In the genomic region with DNA sequence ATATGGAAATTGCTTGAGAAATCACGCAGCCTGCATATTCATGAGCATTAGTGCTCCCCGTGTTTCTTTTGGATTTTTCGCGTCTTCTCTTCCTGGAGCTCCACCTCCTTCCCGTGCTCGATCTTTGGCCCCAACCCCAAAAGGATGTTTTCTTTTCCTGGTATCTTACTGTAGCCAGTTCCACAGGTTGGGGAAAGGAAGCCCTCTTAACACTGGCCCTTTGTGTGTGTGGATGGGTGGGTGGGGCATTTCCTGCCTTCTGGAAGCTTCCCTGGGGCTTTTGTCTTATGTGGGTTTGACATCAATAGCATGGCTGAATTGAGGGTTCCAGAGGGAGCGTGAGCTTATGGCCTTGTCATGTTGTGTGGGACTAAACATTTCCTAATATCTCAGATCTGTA, we compare ENCODE assay signal across 16 cellular contexts. TPM values are rescaled to one million over a fixed set of nuclear protein-coding genes. Genes with fewer than 3 reads are reported as not detected.
A peak's percentile ranks its signal among the peaks of the same experiment; 100 is the strongest.
DNase-seq lines count a peak whose midpoint lies in the region; ATAC-seq, FAIRE-seq and TF ChIP-seq lines count a peak whose summit lies in the region.
"Had no signal": no experiment of that assay in that cellular context is flagged by ENCODE, and none has a peak within 500 bp of the region (broad histone marks: within the 10 kb centered on the region; RNA-seq: fewer than 3 reads in every experiment).

No MANE protein-coding gene starts in this region.

- no peaks in the 10 kb centered on the region; the same call in 1 of the 2 replicates for H4K20me1 ChIP-seq in GM23338 (replicated peaks; ENCODE audit: insufficient read depth)

- H3K27ac ChIP-seq in GM23338 (ENCODE audit: low read depth) (peak overlapping the region; percentile 40), caudate nucleus (ENCODE audit: low read depth, low read length) (peak overlapping the region; percentile 37), right cardiac atrium (ENCODE audit: low read length) (peak overlapping the region; percentile 70), sigmoid colon (peak overlapping the region in 3 of 4 donors; percentile 12 to 44 (median 16))

- H3K9me3 Mint-ChIP-seq in GM23338, result no peaks in the 10 kb centered on the region
- H3K9me3 Mint-ChIP-seq: natural killer cell treated with Interleukin-12 subunit alpha and Interleukin-12 subunit beta and Interleukin-15 and Interleukin-18, amount 100 ng/mL, for 72 hours; stimulated activated naive CD8-positive, alpha-beta T cell treated with anti-CD3 and anti-CD28 coated beads, Interleukin-15, Interleukin-2, amounts not matched to agents 100 ng/mL and 50 ng/mL, for 24 hours had no signal

- TF ChIP-seq CTCF in GM23338 (conservative IDR thresholded peaks at IDR 0.05; ENCODE audit: low read depth in 2 of 2), result no peak
- TF ChIP-seq CTCF in sigmoid colon (IDR thresholded peaks at IDR 0.05), result no peak

- H3K4me1 Mint-ChIP-seq in GM23338, result peaks cover 35% of the 10 kb centered on the region

- H3K4me1 ChIP-seq in GM23338 (ENCODE audit: insufficient read depth) (peaks cover 29% of the 10 kb centered on the region), right cardiac atrium (ENCODE audit: control insufficient read depth, insufficient read depth, low read length) (peaks cover 7% of the 10 kb centered on the region), sigmoid colon (peaks cover 0 to 13% (median 10%) of the 10 kb centered on the region in 4 donors)

- peaks cover 46% of the 10 kb centered on the region for H3K79me2 ChIP-seq in GM23338 (replicated peaks; ENCODE audit: insufficient read depth)

- no peak overlapping the region for H3K4me3 Mint-ChIP-seq in GM23338
- H3K4me3 Mint-ChIP-seq: natural killer cell treated with Interleukin-12 subunit alpha and Interleukin-12 subunit beta and Interleukin-15 and Interleukin-18, amount 100 ng/mL, for 72 hours; stimulated activated naive CD8-positive, alpha-beta T cell treated with anti-CD3 and anti-CD28 coated beads, Interleukin-15, Interleukin-2, amounts not matched to agents 100 ng/mL and 50 ng/mL, for 24 hours had no signal

- H3K27ac Mint-ChIP-seq in GM23338, result no peak overlapping the region
- H3K27ac Mint-ChIP-seq: natural killer cell treated with Interleukin-12 subunit alpha and Interleukin-12 subunit beta and Interleukin-15 and Interleukin-18, amount 100 ng/mL, for 72 hours; stimulated activated naive CD8-positive, alpha-beta T cell treated with anti-CD3 and anti-CD28 coated beads, Interleukin-15, Interleukin-2, amounts not matched to agents 100 ng/mL and 50 ng/mL, for 24 hours had no signal

- H3K4me3 ChIP-seq in GM23338, result no peak overlapping the region
- H3K4me3 ChIP-seq in right cardiac atrium (ENCODE audit: low read length), result no peak overlapping the region
- no peak overlapping the region for H3K4me3 ChIP-seq in sigmoid colon

- no peaks in the 10 kb centered on the region for H3K27me3 ChIP-seq in GM23338 (ENCODE audit: insufficient read depth)
- H3K27me3 ChIP-seq in right cardiac atrium (ENCODE audit: control insufficient read depth, insufficient read depth), result no peaks in the 10 kb centered on the region
- no peaks in the 10 kb centered on the region for H3K27me3 ChIP-seq in sigmoid colon

- H3F3A ChIP-seq in GM23338 (replicated peaks; ENCODE audit: low read depth), result 0 out of 2 replicates have a peak, but pooled peaks cover 5% of the 10 kb centered on the region

- DNase-seq in GM23338 (ENCODE audit: low spot score) (peak; percentile 64), caudate nucleus (lab: John Stamatoyannopoulos, UW) (no peak), right cardiac atrium (peak in 2 of 3 donors; percentile 59 to 64), sigmoid colon (no peak), GM12891 (ENCODE audit: insufficient read length, low spot score) (no peak)
- DNase-seq in stimulated activated naive CD4-positive, alpha-beta T cell treated with Interleukin-2 at 50 U/mL for 16 hours (lab: John Stamatoyannopoulos, UW), result no peak
- DNase-seq in effector CD4-positive, alpha-beta T cell, result no peak
- DNase-seq: activated naive CD4-positive, alpha-beta T cell; effector memory CD4-positive, alpha-beta T cell; IMR-90; kidney glomerular epithelial cell; NCI-H1092; NCI-H2227 treated with DMSO at 0.1 percent for 48 hours had no signal

- H3K36me3 Mint-ChIP-seq in GM23338 (ENCODE audit: low read depth), result no peaks in the 10 kb centered on the region
- H3K36me3 Mint-ChIP-seq: natural killer cell treated with Interleukin-12 subunit alpha and Interleukin-12 subunit beta and Interleukin-15 and Interleukin-18, amount 100 ng/mL, for 72 hours had no signal

- ATAC-seq in GM23338 (peak; percentile 30), right cardiac atrium (peak; percentile 74 to 89), GM21619 (IDR thresholded peaks at IDR 0.05; ENCODE audit: unreplicated experiment) (no peak)
- ATAC-seq: natural killer cell treated with Interleukin-12 subunit alpha and Interleukin-12 subunit beta and Interleukin-15 and Interleukin-18, amount 100 ng/mL, for 72 hours had no signal

- TF ChIP-seq POLR2A in sigmoid colon (IDR thresholded peaks at IDR 0.05), result no peak
- TF ChIP-seq POLR2A in GM12891 (IDR thresholded peaks at IDR 0.05; ENCODE audit: low read depth, low read length), result no peak

- FAIRE-seq in GM12891 (lab: Jason Lieb, UNC), result no peak

- no peak for TF ChIP-seq EP300 in sigmoid colon (IDR thresholded peaks at IDR 0.05)

- 46% methylated on average over 7 of the region's 7 CpGs for WGBS in right cardiac atrium
- 27 to 70% methylated on average over 7 of the region's 7 CpGs for WGBS in sigmoid colon, 2 donors

- no peaks in the 10 kb centered on the region for H3K9me3 ChIP-seq in right cardiac atrium (ENCODE audit: control insufficient read depth, low read length)
- no peaks in the 10 kb centered on the region for H3K9me3 ChIP-seq in sigmoid colon

- intact Hi-C loops in right cardiac atrium (cut with DNase I), result no loop called here
- intact Hi-C loops in sigmoid colon (cut with DNase I), result no loop called here

- H2AFZ ChIP-seq in GM23338, result no peak overlapping the region

- peaks cover 13% of the 10 kb centered on the region for H3K27me3 Mint-ChIP-seq in GM23338 (ENCODE audit: insufficient read depth, low read depth, poor library complexity)
- H3K27me3 Mint-ChIP-seq: stimulated activated naive CD8-positive, alpha-beta T cell treated with anti-CD3 and anti-CD28 coated beads, Interleukin-15, Interleukin-2, amounts not matched to agents 100 ng/mL and 50 ng/mL, for 24 hours had no signal

- H3K9me2 ChIP-seq in GM23338 (ENCODE audit: insufficient read depth), result no peaks in the 10 kb centered on the region

- peak overlapping the region; percentile 58 for H3K4me2 ChIP-seq in GM23338

- H3K36me3 ChIP-seq in GM23338 (ENCODE audit: insufficient read depth), result no peaks in the 10 kb centered on the region
- no peaks in the 10 kb centered on the region for H3K36me3 ChIP-seq in sigmoid colon

TF ChIP-seq in GM23338, 12 proteins besides CTCF, POLR2A, EP300 and RAD21:
- no peak for TF ChIP-seq ZNF331 (CRISPR knock-in tag; IDR thresholded peaks at IDR 0.05; ENCODE audit: low read depth)
- TF ChIP-seq ETS1 (IDR thresholded peaks at IDR 0.05), result peak; percentile 64; the same call in 1 of the 2 replicates

TF ChIP-seq in GM12891, 5 proteins besides CTCF, POLR2A, EP300 and RAD21:
- TF ChIP-seq SPI1 (IDR thresholded peaks at IDR 0.05; ENCODE audit: low read depth, low read length) (no peak), PAX5 (IDR thresholded peaks at IDR 0.05; ENCODE audit: insufficient read depth, low read length, severe bottlenecking) (no peak), TAF1 (IDR thresholded peaks at IDR 0.05; ENCODE audit: low read depth, low read length) (no peak), POLR2AphosphoS5 (IDR thresholded peaks at IDR 0.05; ENCODE audit: low read depth, low read length) (no peak), POU2F2 (IDR thresholded peaks at IDR 0.05; ENCODE audit: low read depth, low read length) (no peak)

RNA-seq across cellular contexts. Expression of gene STXBP1, which starts 21.9 kb away (rescaled TPM):
- total RNA-seq in GM23338 (2014; rRNA removed; shearing (Covaris generic)), result 48.6 and 76.4 TPM in 2 replicates
- polyA plus RNA-seq in GM23338 (2016; fragmentation: Nextera tagmentation; extraction: Ambion mirVana), result 45.8 and 50.4 TPM in 2 replicates
- 10 to 100 TPM; 30.0 to 43.3 (median 41.2) TPM for total RNA-seq in right cardiac atrium
- 19.4 TPM for polyA plus RNA-seq in right cardiac atrium
- 10 to 100 TPM; 32.3 to 97.2 (median 41.0) TPM for total RNA-seq in sigmoid colon
- polyA plus RNA-seq in sigmoid colon, result 1 to 10 TPM; 3.7 to 9.2 (median 9.0) TPM
- 0.59 TPM for polyA plus RNA-seq in GM12891 (2012; ENCODE audit: low read depth, missing spikeins)

Comparison
In these comparisons a context has a peak if more than half of its experiments do, and no peak if none do; other contexts are left out.
1. DNase-seq: peak in GM23338 (single experiment) and right cardiac atrium (2 of 3); none in caudate nucleus (0 of 61), sigmoid colon (single experiment), GM12891 (single experiment), stimulated activated naive CD4-positive, alpha-beta T cell treated with Interleukin-2 at 50 U/mL for 16 hours (single experiment) and effector CD4-positive, alpha-beta T cell (single experiment).
2. H3K27ac ChIP-seq: peak in every context shown above with its lines; median percentile 70 in right cardiac atrium; 40 in GM23338; 37 in caudate nucleus; 16 in sigmoid colon.